ENCODE assay signal across 23 cellular contexts in the genomic region with DNA sequence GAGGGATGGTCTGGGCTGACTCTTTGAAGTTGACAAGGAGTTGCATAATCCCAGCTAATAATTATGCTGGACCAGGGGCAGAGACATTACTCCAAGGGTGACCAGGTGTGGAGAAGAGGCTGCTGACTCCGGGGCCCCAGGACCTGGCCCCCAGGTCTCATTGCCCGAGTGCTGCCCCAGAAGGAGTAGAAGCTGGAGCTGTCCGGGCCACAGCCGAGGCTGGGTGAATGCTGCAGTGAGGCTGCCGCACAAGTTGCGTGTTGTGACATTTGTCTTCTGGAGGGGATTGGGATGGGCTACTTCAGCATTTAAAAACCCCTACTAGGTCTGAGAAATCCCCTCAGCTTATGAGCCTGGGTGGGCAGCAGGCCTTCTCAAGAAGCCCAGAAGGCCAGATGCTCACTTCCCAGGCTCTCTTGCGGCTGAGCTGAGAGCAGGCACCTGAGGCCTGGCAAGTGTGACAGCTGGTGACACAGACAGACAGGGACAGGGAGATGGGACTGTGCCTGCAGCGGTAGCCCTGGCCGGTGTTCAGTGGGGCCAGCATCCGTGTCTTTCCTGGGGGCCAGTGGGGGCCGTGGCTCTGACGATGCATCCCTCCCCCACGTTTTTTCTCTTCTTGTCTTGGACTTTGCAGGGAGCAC.
"Had no signal": no experiment of that assay in that cellular context is flagged by ENCODE, and none has a peak within 500 bp of the region (broad histone marks: within the 10 kb centered on the region; RNA-seq: fewer than 3 reads in every experiment).

No MANE protein-coding gene starts in this region.

- FAIRE-seq: endometrium, frontal cortex, islet of Langerhans, pancreas had no signal

- H3K9me3 ChIP-seq: heart right ventricle, pancreas, stomach, thoracic aorta, transverse colon had no signal

- ATAC-seq: esophagus mucosa; heart right ventricle; naive thymus-derived CD4-positive, alpha-beta T cell; pancreas; right cardiac atrium had no signal

- H3K36me3 ChIP-seq: heart right ventricle, pancreas, stomach, thoracic aorta, transverse colon had no signal

- H3K27ac ChIP-seq: dorsolateral prefrontal cortex, heart right ventricle, pancreas, stomach, thoracic aorta, transverse colon had no signal

- H3K4me1 ChIP-seq: pancreas, transverse colon had no signal

- DNase-seq: cortex of kidney; effector CD8-positive, alpha-beta T cell; heart right ventricle; hypothalamus; kidney glomerular epithelial cell; mesendoderm; naive thymus-derived CD4-positive, alpha-beta T cell; nucleus accumbens; pancreas; right cardiac atrium; stimulated activated CD4-positive, alpha-beta T cell treated with anti-CD3 and anti-CD28 coated beads, Interleukin-2, amount 100 ng/mL, for 24 hours; stimulated activated naive CD4-positive, alpha-beta T cell; stomach; substantia nigra; transverse colon had no signal

- H3K27me3 ChIP-seq: dorsolateral prefrontal cortex, heart right ventricle, pancreas, stomach, transverse colon had no signal

- H3K4me1 Mint-ChIP-seq: naive thymus-derived CD4-positive, alpha-beta T cell had no signal

- H3K9me3 Mint-ChIP-seq: neural crest cell had no signal

- H3K4me3 ChIP-seq: dorsolateral prefrontal cortex, heart right ventricle, pancreas, stomach, thoracic aorta, transverse colon had no signal

- H3K36me3 Mint-ChIP-seq: naive thymus-derived CD4-positive, alpha-beta T cell had no signal

- H3K4me3 Mint-ChIP-seq: naive thymus-derived CD4-positive, alpha-beta T cell; neural crest cell had no signal

- H3K27ac Mint-ChIP-seq: naive thymus-derived CD4-positive, alpha-beta T cell; progenitor cell of endocrine pancreas had no signal
